2 cellular contexts compared by ENCODE assay signal in genomic region chr5:136015966-136016365, GRCh38.
TF ChIP-seq lines count a peak whose summit lies in the region.

No MANE protein-coding gene starts in this region.

TF ChIP-seq in SK-N-SH, 30 proteins besides CTCF, POLR2A, EP300 and RAD21 (continued from another document):
- no peak for TF ChIP-seq REST (IDR thresholded peaks at IDR 0.05; ENCODE audit: low read depth, low read length)
- TF ChIP-seq POLR2AphosphoS5 (IDR thresholded peaks at IDR 0.05; ENCODE audit: low read depth, low read length): no peak
- TF ChIP-seq USF1 (IDR thresholded peaks at IDR 0.05; ENCODE audit: borderline replicate concordance, low read depth): no peak
- no peak for TF ChIP-seq TCF12 (IDR thresholded peaks at IDR 0.05)
- TF ChIP-seq MXI1 (IDR thresholded peaks at IDR 0.05; ENCODE audit: low read depth, low read length): no peak
- TF ChIP-seq MEF2A (IDR thresholded peaks at IDR 0.05; ENCODE audit: borderline replicate concordance, low read depth): no peak
- TF ChIP-seq CHD2 (IDR thresholded peaks at IDR 0.05; ENCODE audit: low read length, partially characterized antibody): no peak
- no peak for TF ChIP-seq GATA2 (CRISPR knock-in tag; IDR thresholded peaks at IDR 0.05)
- no peak for TF ChIP-seq RXRA (IDR thresholded peaks at IDR 0.05; ENCODE audit: borderline replicate concordance, low read depth)
- TF ChIP-seq EZH2phosphoT487 (IDR thresholded peaks at IDR 0.05; ENCODE audit: borderline replicate concordance, low read depth): no peak
- TF ChIP-seq RFX5 (IDR thresholded peaks at IDR 0.05; ENCODE audit: low read length): no peak
- no peak for TF ChIP-seq IRF3 (IDR thresholded peaks at IDR 0.05; ENCODE audit: low read depth, low read length)
- no peak for TF ChIP-seq ELF1 (IDR thresholded peaks at IDR 0.05)

TF ChIP-seq in SK-N-SH treated with all-trans-retinoic acid at 6 μM for 48 hours, 23 proteins besides CTCF, POLR2A, EP300 and RAD21 (continued from another document):
- TF ChIP-seq ZNF565 (CRISPR knock-in tag; conservative IDR thresholded peaks at IDR 0.05; ENCODE audit: low read depth) (no peak), TSHZ2 (CRISPR knock-in tag; IDR thresholded peaks at IDR 0.05) (no peak), ZC3H10 (CRISPR knock-in tag; IDR thresholded peaks at IDR 0.05) (no peak)
